1 cellular context compared by ENCODE assay signal in the genomic region with DNA sequence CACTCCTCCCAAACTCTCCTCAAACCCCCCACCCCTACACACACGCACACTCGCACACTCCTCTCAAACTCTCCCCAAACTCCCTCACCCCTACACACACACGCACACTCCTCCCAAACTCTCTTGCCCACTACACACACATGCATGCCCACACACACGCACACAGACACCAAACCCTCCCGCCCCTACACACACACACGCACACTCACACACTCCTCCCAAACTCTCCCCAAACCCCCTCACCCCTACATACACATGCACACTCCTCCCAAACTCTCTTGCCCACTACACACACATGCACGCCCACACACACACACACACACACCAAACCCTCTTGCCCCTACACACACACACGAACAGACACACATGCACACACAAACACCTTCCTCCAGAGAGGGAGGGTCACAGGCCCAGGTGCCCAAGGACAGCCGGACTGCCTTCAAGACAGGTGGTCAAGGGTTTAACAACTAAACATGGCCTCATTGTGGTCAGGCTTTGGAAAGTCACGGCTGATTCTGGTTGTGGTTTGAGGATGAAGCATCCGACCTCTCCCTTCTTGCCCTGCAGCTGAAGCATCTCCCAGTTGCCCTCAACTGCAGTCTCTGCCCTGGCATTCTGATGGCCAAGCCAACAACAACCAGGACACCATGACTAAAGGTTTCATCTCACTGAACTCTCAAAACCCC.
TF ChIP-seq lines count a peak whose summit lies in the region.

No MANE protein-coding gene starts in this region.

TF ChIP-seq in SK-N-SH, 30 proteins besides CTCF, POLR2A, EP300 and RAD21:
- TF ChIP-seq RXRA (IDR thresholded peaks at IDR 0.05; ENCODE audit: borderline replicate concordance, low read depth) (no peak), RCOR1 (IDR thresholded peaks at IDR 0.05; ENCODE audit: low read length) (no peak), SMC3 (IDR thresholded peaks at IDR 0.05; ENCODE audit: low read depth, low read length) (no peak), FOSL2 (IDR thresholded peaks at IDR 0.05; ENCODE audit: borderline replicate concordance, low read depth) (no peak), TEAD4 (IDR thresholded peaks at IDR 0.05; ENCODE audit: borderline replicate concordance, insufficient read depth) (no peak), FOXM1 (IDR thresholded peaks at IDR 0.05; ENCODE audit: low read depth) (no peak), RFX5 (IDR thresholded peaks at IDR 0.05; ENCODE audit: low read length) (no peak), FOXJ3 (CRISPR knock-in tag; IDR thresholded peaks at IDR 0.05) (no peak), POLR2AphosphoS5 (IDR thresholded peaks at IDR 0.05; ENCODE audit: low read depth, low read length) (no peak), ELF1 (IDR thresholded peaks at IDR 0.05) (no peak), NRF1 (IDR thresholded peaks at IDR 0.05; ENCODE audit: low read depth, low read length) (no peak), TCF12 (IDR thresholded peaks at IDR 0.05) (no peak)
- TF ChIP-seq, protein P1, sequence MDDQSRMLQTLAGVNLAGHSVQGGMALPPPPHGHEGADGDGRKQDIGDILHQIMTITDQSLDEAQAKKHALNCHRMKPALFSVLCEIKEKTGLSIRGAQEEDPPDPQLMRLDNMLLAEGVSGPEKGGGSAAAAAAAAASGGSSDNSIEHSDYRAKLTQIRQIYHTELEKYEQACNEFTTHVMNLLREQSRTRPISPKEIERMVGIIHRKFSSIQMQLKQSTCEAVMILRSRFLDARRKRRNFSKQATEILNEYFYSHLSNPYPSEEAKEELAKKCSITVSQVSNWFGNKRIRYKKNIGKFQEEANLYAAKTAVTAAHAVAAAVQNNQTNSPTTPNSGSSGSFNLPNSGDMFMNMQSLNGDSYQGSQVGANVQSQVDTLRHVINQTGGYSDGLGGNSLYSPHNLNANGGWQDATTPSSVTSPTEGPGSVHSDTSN (IDR thresholded peaks at IDR 0.05), result no peak
- TF ChIP-seq, protein P2, sequence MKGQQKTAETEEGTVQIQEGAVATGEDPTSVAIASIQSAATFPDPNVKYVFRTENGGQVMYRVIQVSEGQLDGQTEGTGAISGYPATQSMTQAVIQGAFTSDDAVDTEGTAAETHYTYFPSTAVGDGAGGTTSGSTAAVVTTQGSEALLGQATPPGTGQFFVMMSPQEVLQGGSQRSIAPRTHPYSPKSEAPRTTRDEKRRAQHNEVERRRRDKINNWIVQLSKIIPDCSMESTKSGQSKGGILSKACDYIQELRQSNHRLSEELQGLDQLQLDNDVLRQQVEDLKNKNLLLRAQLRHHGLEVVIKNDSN (IDR thresholded peaks at IDR 0.05; ENCODE audit: borderline replicate concordance, low read depth), result no peak
- TF ChIP-seq, protein P3, sequence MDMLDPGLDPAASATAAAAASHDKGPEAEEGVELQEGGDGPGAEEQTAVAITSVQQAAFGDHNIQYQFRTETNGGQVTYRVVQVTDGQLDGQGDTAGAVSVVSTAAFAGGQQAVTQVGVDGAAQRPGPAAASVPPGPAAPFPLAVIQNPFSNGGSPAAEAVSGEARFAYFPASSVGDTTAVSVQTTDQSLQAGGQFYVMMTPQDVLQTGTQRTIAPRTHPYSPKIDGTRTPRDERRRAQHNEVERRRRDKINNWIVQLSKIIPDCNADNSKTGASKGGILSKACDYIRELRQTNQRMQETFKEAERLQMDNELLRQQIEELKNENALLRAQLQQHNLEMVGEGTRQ (IDR thresholded peaks at IDR 0.05; ENCODE audit: borderline replicate concordance, low read depth, low read length), result no peak
